Comparison of ENCODE assay signal across 1 cellular context in the genomic region with DNA sequence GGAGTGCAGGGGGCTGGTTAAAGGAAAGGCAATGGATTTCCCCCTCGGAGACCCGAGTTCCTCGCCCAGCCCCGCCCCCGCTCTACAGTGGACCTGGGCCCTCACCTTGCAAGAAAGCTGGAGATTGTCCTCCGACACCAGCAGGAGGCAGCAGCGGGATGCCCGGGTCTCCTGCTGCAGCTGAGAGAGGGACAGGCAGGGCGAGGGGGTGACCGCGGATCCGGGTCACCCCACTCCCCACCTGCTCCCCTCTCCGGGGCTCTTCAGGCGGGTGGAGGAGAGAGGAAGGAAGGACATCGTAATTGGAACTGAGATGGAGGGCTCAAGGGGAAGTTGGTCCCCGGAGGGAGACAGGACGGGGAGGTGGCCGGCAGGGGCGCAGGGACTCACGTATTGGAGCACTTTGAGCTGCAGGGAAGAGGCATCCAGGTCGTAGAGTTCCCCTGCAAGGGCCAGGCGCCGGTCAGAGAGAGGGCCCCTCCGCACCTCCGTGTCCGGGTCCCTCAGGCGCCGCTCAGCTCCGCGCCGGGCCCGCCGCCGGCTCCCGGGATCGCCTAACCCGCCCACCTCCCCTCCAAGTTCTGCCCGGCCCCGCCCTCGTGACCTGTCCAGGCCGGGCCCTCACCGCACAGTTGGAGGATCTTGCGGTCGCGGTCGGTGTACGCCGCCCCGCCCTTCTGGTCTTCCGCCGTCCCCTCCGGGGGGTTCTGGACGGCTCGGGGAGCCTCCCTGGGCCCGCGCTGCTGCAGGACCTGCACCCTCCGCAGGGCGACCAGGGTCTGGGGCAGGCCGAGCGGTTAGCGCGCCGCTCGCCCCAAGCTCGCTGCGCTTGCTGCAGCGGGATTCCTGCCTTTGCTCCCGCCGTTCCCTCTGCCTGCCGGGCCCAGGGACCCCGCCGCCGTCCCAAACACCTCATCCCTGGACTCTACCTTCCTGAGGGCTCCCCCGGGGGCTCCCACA.
TF ChIP-seq lines count a peak whose summit lies in the region.

No MANE protein-coding gene starts in this region.

TF ChIP-seq in HCT116, 20 proteins besides CTCF, POLR2A, EP300 and RAD21 (continued from another document):
- TF ChIP-seq, protein P1, sequence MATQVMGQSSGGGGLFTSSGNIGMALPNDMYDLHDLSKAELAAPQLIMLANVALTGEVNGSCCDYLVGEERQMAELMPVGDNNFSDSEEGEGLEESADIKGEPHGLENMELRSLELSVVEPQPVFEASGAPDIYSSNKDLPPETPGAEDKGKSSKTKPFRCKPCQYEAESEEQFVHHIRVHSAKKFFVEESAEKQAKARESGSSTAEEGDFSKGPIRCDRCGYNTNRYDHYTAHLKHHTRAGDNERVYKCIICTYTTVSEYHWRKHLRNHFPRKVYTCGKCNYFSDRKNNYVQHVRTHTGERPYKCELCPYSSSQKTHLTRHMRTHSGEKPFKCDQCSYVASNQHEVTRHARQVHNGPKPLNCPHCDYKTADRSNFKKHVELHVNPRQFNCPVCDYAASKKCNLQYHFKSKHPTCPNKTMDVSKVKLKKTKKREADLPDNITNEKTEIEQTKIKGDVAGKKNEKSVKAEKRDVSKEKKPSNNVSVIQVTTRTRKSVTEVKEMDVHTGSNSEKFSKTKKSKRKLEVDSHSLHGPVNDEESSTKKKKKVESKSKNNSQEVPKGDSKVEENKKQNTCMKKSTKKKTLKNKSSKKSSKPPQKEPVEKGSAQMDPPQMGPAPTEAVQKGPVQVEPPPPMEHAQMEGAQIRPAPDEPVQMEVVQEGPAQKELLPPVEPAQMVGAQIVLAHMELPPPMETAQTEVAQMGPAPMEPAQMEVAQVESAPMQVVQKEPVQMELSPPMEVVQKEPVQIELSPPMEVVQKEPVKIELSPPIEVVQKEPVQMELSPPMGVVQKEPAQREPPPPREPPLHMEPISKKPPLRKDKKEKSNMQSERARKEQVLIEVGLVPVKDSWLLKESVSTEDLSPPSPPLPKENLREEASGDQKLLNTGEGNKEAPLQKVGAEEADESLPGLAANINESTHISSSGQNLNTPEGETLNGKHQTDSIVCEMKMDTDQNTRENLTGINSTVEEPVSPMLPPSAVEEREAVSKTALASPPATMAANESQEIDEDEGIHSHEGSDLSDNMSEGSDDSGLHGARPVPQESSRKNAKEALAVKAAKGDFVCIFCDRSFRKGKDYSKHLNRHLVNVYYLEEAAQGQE (IDR thresholded peaks at IDR 0.05; ENCODE audit: low read depth): no peak
- TF ChIP-seq CEBPB (IDR thresholded peaks at IDR 0.05; ENCODE audit: low read depth) (no peak), SRF (IDR thresholded peaks at IDR 0.05; ENCODE audit: low read depth) (no peak), EZH2phosphoT487 (IDR thresholded peaks at IDR 0.05; ENCODE audit: borderline replicate concordance) (no peak)
- TF ChIP-seq, protein P2, sequence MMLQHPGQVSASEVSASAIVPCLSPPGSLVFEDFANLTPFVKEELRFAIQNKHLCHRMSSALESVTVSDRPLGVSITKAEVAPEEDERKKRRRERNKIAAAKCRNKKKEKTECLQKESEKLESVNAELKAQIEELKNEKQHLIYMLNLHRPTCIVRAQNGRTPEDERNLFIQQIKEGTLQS (IDR thresholded peaks at IDR 0.05): no peak
